ENCODE assay signal across 1 cellular context in the genomic region with DNA sequence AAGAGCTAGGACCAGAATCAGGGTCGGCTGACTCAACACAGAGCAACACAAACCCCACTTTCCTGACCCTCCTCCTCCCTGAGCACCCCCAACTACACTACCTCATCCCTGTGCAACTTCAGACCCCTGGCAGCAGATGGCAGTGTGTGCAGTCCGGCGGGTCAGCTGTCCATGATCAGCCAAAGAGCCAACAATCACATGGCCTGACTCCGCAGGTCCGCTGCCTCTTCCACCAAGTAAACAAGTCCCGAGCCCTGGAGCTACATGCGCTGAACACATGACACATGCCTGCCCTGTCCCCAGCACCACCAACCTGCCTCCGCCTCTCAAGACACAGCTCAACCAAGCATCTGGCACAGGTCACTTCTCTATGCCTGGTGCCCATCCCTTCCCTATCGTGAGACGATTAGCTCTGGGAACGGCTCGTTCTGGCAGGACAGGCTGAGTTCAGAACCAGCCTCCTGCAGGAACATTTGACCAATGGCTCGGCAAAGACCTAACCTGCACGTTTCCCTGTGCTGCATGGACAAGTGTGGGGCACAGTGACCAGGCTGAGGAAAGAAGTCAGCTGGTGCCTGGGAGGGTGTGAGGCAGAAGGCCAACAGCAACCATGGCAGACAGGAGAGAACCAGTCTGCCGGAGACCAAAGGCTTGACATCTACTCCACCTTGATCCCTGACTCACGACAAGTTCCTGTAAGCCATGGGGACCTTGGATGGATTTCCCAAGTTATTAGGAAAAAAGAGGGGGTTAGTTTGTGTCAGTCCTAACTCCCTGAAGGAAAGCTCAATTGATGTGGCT.
A peak's percentile ranks its signal among the peaks of the same experiment; 100 is the strongest.
TF ChIP-seq lines count a peak whose summit lies in the region.

No MANE protein-coding gene starts in this region.

TF ChIP-seq in HepG2, 621 proteins besides CTCF, POLR2A, EP300 and RAD21 (continued from another document and continues in another):
- TF ChIP-seq, protein P1, sequence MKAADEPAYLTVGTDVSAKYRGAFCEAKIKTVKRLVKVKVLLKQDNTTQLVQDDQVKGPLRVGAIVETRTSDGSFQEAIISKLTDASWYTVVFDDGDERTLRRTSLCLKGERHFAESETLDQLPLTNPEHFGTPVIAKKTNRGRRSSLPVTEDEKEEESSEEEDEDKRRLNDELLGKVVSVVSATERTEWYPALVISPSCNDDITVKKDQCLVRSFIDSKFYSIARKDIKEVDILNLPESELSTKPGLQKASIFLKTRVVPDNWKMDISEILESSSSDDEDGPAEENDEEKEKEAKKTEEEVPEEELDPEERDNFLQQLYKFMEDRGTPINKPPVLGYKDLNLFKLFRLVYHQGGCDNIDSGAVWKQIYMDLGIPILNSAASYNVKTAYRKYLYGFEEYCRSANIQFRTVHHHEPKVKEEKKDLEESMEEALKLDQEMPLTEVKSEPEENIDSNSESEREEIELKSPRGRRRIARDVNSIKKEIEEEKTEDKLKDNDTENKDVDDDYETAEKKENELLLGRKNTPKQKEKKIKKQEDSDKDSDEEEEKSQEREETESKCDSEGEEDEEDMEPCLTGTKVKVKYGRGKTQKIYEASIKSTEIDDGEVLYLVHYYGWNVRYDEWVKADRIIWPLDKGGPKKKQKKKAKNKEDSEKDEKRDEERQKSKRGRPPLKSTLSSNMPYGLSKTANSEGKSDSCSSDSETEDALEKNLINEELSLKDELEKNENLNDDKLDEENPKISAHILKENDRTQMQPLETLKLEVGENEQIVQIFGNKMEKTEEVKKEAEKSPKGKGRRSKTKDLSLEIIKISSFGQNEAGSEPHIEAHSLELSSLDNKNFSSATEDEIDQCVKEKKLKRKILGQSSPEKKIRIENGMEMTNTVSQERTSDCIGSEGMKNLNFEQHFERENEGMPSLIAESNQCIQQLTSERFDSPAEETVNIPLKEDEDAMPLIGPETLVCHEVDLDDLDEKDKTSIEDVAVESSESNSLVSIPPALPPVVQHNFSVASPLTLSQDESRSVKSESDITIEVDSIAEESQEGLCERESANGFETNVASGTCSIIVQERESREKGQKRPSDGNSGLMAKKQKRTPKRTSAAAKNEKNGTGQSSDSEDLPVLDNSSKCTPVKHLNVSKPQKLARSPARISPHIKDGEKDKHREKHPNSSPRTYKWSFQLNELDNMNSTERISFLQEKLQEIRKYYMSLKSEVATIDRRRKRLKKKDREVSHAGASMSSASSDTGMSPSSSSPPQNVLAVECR (CRISPR knock-in tag; IDR thresholded peaks at IDR 0.05; ENCODE audit: borderline replicate concordance), result peak; percentile 51
- TF ChIP-seq AGO2 (optimal IDR thresholded peaks at IDR 0.05; ENCODE audit: low read depth, low read length) (no peak), SUZ12 (IDR thresholded peaks at IDR 0.05; ENCODE audit: low read depth, low read length) (no peak), ONECUT2 (CRISPR knock-in tag; IDR thresholded peaks at IDR 0.05) (no peak), ZNF484 (CRISPR knock-in tag; IDR thresholded peaks at IDR 0.05; ENCODE audit: borderline replicate concordance, low read depth) (no peak), ZNF556 (CRISPR knock-in tag; IDR thresholded peaks at IDR 0.05; ENCODE audit: borderline replicate concordance) (no peak), ZBTB38 (CRISPR knock-in tag; IDR thresholded peaks at IDR 0.05) (peak; percentile 96), CBX1 (IDR thresholded peaks at IDR 0.05; ENCODE audit: low read depth) (no peak), USF2 (IDR thresholded peaks at IDR 0.05; ENCODE audit: low read depth, low read length) (peak; percentile 47; the same call in 1 of the 2 replicates), USF2 (CRISPR knock-in tag; IDR thresholded peaks at IDR 0.05; ENCODE audit: borderline replicate concordance) (peak; percentile 63; the same call in 1 of the 2 replicates), ZNF775 (CRISPR knock-in tag; IDR thresholded peaks at IDR 0.05; ENCODE audit: borderline replicate concordance) (no peak), FOXC1 (CRISPR knock-in tag; IDR thresholded peaks at IDR 0.05; ENCODE audit: borderline replicate concordance) (0 out of 2 replicates have a peak, but pooled peaks have one; percentile 40), MAX (IDR thresholded peaks at IDR 0.05) (peak; percentile 76; the same call in 1 of the 2 replicates), POLR2G (IDR thresholded peaks at IDR 0.05; ENCODE audit: low read depth, low read length) (no peak), ZNF644 (CRISPR knock-in tag; IDR thresholded peaks at IDR 0.05; ENCODE audit: low read depth) (0 out of 2 replicates have a peak, but pooled peaks have one; percentile 27), ZNF619 (CRISPR knock-in tag; IDR thresholded peaks at IDR 0.05) (no peak), ZBTB7A (CRISPR knock-in tag; IDR thresholded peaks at IDR 0.05) (no peak), TBL1XR1 (IDR thresholded peaks at IDR 0.05; ENCODE audit: borderline replicate concordance, low read length, partially characterized antibody) (no peak), RFX1 (IDR thresholded peaks at IDR 0.05) (no peak), ZFP91 (CRISPR knock-in tag; IDR thresholded peaks at IDR 0.05; ENCODE audit: borderline replicate concordance) (0 out of 2 replicates have a peak, but pooled peaks have one; percentile 19)
- TF ChIP-seq, protein P2, sequence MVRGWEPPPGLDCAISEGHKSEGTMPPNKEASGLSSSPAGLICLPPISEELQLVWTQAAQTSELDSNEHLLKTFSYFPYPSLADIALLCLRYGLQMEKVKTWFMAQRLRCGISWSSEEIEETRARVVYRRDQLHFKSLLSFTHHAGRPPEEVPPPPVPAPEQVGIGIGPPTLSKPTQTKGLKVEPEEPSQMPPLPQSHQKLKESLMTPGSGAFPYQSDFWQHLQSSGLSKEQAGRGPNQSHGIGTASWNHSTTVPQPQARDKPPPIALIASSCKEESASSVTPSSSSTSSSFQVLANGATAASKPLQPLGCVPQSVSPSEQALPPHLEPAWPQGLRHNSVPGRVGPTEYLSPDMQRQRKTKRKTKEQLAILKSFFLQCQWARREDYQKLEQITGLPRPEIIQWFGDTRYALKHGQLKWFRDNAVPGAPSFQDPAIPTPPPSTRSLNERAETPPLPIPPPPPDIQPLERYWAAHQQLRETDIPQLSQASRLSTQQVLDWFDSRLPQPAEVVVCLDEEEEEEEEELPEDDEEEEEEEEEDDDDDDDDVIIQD (CRISPR knock-in tag; IDR thresholded peaks at IDR 0.05; ENCODE audit: low read depth), result peak; percentile 35; the same call in 1 of the 2 replicates
- TF ChIP-seq, protein P3, sequence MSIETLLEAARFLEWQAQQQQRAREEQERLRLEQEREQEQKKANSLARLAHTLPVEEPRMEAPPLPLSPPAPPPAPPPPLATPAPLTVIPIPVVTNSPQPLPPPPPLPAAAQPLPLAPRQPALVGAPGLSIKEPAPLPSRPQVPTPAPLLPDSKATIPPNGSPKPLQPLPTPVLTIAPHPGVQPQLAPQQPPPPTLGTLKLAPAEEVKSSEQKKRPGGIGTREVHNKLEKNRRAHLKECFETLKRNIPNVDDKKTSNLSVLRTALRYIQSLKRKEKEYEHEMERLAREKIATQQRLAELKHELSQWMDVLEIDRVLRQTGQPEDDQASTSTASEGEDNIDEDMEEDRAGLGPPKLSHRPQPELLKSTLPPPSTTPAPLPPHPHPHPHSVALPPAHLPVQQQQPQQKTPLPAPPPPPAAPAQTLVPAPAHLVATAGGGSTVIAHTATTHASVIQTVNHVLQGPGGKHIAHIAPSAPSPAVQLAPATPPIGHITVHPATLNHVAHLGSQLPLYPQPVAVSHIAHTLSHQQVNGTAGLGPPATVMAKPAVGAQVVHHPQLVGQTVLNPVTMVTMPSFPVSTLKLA (IDR thresholded peaks at IDR 0.05), result peak; percentile 42; the same call in 1 of the 2 replicates
- TF ChIP-seq, protein P4, sequence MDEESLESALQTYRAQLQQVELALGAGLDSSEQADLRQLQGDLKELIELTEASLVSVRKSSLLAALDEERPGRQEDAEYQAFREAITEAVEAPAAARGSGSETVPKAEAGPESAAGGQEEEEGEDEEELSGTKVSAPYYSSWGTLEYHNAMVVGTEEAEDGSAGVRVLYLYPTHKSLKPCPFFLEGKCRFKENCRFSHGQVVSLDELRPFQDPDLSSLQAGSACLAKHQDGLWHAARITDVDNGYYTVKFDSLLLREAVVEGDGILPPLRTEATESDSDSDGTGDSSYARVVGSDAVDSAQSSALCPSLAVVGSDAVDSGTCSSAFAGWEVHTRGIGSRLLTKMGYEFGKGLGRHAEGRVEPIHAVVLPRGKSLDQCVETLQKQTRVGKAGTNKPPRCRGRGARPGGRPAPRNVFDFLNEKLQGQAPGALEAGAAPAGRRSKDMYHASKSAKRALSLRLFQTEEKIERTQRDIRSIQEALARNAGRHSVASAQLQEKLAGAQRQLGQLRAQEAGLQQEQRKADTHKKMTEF (CRISPR knock-in tag; IDR thresholded peaks at IDR 0.05), result no peak
- TF ChIP-seq, protein P5, sequence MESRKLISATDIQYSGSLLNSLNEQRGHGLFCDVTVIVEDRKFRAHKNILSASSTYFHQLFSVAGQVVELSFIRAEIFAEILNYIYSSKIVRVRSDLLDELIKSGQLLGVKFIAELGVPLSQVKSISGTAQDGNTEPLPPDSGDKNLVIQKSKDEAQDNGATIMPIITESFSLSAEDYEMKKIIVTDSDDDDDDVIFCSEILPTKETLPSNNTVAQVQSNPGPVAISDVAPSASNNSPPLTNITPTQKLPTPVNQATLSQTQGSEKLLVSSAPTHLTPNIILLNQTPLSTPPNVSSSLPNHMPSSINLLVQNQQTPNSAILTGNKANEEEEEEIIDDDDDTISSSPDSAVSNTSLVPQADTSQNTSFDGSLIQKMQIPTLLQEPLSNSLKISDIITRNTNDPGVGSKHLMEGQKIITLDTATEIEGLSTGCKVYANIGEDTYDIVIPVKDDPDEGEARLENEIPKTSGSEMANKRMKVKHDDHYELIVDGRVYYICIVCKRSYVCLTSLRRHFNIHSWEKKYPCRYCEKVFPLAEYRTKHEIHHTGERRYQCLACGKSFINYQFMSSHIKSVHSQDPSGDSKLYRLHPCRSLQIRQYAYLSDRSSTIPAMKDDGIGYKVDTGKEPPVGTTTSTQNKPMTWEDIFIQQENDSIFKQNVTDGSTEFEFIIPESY (CRISPR knock-in tag; IDR thresholded peaks at IDR 0.05), result peak; percentile 99
- TF ChIP-seq, protein P6, sequence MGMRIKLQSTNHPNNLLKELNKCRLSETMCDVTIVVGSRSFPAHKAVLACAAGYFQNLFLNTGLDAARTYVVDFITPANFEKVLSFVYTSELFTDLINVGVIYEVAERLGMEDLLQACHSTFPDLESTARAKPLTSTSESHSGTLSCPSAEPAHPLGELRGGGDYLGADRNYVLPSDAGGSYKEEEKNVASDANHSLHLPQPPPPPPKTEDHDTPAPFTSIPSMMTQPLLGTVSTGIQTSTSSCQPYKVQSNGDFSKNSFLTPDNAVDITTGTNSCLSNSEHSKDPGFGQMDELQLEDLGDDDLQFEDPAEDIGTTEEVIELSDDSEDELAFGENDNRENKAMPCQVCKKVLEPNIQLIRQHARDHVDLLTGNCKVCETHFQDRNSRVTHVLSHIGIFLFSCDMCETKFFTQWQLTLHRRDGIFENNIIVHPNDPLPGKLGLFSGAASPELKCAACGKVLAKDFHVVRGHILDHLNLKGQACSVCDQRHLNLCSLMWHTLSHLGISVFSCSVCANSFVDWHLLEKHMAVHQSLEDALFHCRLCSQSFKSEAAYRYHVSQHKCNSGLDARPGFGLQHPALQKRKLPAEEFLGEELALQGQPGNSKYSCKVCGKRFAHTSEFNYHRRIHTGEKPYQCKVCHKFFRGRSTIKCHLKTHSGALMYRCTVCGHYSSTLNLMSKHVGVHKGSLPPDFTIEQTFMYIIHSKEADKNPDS (CRISPR knock-in tag; IDR thresholded peaks at IDR 0.05), result no peak
- TF ChIP-seq, protein P7, sequence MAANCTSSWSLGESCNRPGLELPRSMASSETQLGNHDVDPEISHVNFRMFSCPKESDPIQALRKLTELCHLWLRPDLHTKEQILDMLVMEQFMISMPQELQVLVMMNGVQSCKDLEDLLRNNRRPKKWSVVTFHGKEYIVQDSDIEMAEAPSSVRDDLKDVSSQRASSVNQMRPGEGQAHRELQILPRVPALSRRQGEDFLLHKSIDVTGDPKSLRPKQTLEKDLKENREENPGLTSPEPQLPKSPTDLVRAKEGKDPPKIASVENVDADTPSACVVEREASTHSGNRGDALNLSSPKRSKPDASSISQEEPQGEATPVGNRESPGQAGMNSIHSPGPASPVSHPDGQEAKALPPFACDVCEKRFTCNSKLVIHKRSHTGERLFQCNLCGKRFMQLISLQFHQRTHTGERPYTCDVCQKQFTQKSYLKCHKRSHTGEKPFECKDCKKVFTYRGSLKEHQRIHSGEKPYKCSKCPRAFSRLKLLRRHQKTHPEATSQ (CRISPR knock-in tag; IDR thresholded peaks at IDR 0.05; ENCODE audit: borderline replicate concordance), result no peak
- TF ChIP-seq, protein P8, sequence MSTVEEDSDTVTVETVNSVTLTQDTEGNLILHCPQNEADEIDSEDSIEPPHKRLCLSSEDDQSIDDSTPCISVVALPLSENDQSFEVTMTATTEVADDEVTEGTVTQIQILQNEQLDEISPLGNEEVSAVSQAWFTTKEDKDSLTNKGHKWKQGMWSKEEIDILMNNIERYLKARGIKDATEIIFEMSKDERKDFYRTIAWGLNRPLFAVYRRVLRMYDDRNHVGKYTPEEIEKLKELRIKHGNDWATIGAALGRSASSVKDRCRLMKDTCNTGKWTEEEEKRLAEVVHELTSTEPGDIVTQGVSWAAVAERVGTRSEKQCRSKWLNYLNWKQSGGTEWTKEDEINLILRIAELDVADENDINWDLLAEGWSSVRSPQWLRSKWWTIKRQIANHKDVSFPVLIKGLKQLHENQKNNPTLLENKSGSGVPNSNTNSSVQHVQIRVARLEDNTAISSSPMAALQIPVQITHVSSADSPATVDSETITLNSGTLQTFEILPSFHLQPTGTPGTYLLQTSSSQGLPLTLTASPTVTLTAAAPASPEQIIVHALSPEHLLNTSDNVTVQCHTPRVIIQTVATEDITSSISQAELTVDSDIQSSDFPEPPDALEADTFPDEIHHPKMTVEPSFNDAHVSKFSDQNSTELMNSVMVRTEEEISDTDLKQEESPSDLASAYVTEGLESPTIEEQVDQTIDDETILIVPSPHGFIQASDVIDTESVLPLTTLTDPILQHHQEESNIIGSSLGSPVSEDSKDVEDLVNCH (CRISPR knock-in tag; IDR thresholded peaks at IDR 0.05), result no peak
